8 cellular contexts compared by ENCODE assay signal in the genomic region with DNA sequence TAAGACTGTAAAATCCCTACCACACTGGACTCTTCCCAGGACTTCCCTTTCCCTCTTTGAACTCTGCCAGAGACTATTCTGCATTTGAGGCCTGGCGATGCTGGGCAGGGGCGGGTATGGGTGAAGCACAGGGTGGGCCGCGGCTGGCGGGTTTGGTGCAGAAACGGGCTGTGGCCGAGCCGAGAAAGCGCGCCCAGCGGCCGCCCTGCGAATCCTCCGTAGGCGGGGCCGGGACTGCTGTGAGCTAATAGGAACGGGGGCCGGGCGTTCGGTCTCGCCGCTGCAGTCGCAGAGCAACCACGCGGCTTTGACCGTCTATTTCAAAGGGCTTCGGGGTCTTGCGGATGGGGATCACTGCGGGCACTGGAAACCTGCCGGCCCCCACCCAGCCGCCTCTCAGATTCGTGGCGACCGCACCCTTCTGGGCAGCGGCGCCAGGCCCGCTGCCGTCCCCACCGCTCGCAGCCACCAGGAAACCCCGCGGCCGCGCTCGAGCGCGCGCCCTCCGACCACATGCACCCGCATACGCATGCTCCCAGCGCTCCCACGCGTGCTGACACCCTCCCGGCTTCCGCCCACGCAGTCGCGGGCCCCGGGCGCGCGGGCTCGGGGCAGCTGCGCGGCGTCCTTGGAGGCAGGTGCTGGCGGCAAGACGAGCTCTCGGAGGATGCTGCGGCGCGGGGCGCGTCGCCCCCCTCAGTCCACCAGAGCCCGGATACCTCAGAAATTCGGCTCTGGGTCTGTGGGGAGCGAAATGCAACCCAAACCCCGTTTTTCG. TPM values are rescaled to one million over a fixed set of nuclear protein-coding genes. Genes with fewer than 3 reads are reported as not detected.
DNase-seq lines count a peak whose midpoint lies in the region; ATAC-seq and TF ChIP-seq lines count a peak whose summit lies in the region.

No MANE protein-coding gene starts in this region.

- H3K4me2 ChIP-seq in BLaER1 treated with 17β-estradiol and CSF1 and Interleukin-3, amounts not matched to agents 10 nM and 100 nM: peak overlapping the region; percentile 82 to 98 (median 87)

- H3K27ac ChIP-seq in BLaER1 treated with 17β-estradiol and CSF1 and Interleukin-3, amounts not matched to agents 10 nM and 100 nM: peak overlapping the region; percentile 88 to 99 (median 98)
- H3K27ac ChIP-seq in right lobe of liver: peak overlapping the region; percentile 90 to 96 (median 94)

- peak overlapping the region; percentile 71 to 82 (median 76) for H3K4me3 ChIP-seq in BLaER1 treated with 17β-estradiol and CSF1 and Interleukin-3, amounts not matched to agents 10 nM and 100 nM
- peak overlapping the region; percentile 72 to 91 (median 82) for H3K4me3 ChIP-seq in right lobe of liver

- intact Hi-C loops in right lobe of liver (cut with DNase I): no loop called here

- peak; percentile 24 to 38 (median 34) for TF ChIP-seq CTCF in right lobe of liver (IDR thresholded peaks at IDR 0.05)

- peaks cover 0 to 12% (median 10%) of the 10 kb centered on the region in 11 experiments; a peak in 14 of 22 replicates for H3K9me3 ChIP-seq in BLaER1 treated with 17β-estradiol and CSF1 and Interleukin-3, amounts not matched to agents 10 nM and 100 nM (replicated peaks in 1 of 11)
- H3K9me3 ChIP-seq in right lobe of liver: no peaks in the 10 kb centered on the region

- peaks cover 49 to 61% (median 56%) of the 10 kb centered on the region in 10 experiments for H3K4me1 ChIP-seq in BLaER1 treated with 17β-estradiol and CSF1 and Interleukin-3, amounts not matched to agents 10 nM and 100 nM
- H3K4me1 ChIP-seq in right lobe of liver: peaks cover 0 to 6% (median 0%) of the 10 kb centered on the region in 4 donors

- peaks cover 0 to 7% (median 0%) of the 10 kb centered on the region in 11 experiments; a peak in 1 of 22 replicates for H3K36me3 ChIP-seq in BLaER1 treated with 17β-estradiol and CSF1 and Interleukin-3, amounts not matched to agents 10 nM and 100 nM
- H3K36me3 ChIP-seq in right lobe of liver: no peaks in the 10 kb centered on the region

- H4K20me1 ChIP-seq in BLaER1 treated with 17β-estradiol and CSF1 and Interleukin-3, amounts not matched to agents 10 nM and 100 nM: no peaks in the 10 kb centered on the region

- peak; percentile 66 to 80 for DNase-seq in NCI-H524 (lab: John Stamatoyannopoulos, UW)
- peak; percentile 81 to 86 for DNase-seq in activated CD4-positive, alpha-beta T cell treated with anti-CD3 and anti-CD28 coated beads, Interleukin-2, amount 50 U/mL, for 4 hours
- peak; percentile 40 to 90 for DNase-seq in dermis microvascular lymphatic vessel endothelial cell (ENCODE audit: low read depth in 2 of 2)
- DNase-seq in right lobe of liver: peak; percentile 90 to 92 (median 91)
- DNase-seq in stimulated activated CD4-positive, alpha-beta T cell treated with anti-CD3 and anti-CD28 coated beads, Interleukin-4, amount 100 ng/mL, for 24 hours: peak; percentile 83

- TF ChIP-seq POLR2A in GM19099 (IDR thresholded peaks at IDR 0.05; ENCODE audit: extremely low read depth, insufficient read length, low read depth) (peak; percentile 54), right lobe of liver (IDR thresholded peaks at IDR 0.05) (peak; percentile 84)

- ATAC-seq in HG03354 (IDR thresholded peaks at IDR 0.05; ENCODE audit: poor library complexity, severe bottlenecking, unreplicated experiment) (peak; percentile 60), right lobe of liver (peak; percentile 64 to 76 (median 72))

- H3K9ac ChIP-seq in BLaER1 treated with 17β-estradiol and CSF1 and Interleukin-3, amounts not matched to agents 10 nM and 100 nM: peak overlapping the region; percentile 92 to 99 (median 95)

- 0% methylated on average over 10 of the region's 81 CpGs for WGBS in right lobe of liver (ENCODE audit: insufficient coverage, low coverage, low lambda C conversion rate, missing lambda C conversion rate)

- H3K27me3 ChIP-seq in BLaER1 treated with 17β-estradiol and CSF1 and Interleukin-3, amounts not matched to agents 10 nM and 100 nM: no peaks in the 10 kb centered on the region
- no peaks in the 10 kb centered on the region for H3K27me3 ChIP-seq in right lobe of liver

RNA-seq across cellular contexts. Expression of a gene that starts 32.7 kb away (rescaled TPM):
- total RNA-seq in dermis microvascular lymphatic vessel endothelial cell: 14.1 and 14.7 TPM in 2 replicates
- total RNA-seq in right lobe of liver: 10 to 100 TPM; 15.0 to 27.0 (median 22.2) TPM

Comparison
In these comparisons a context has a peak if more than half of its experiments do, and no peak if none do; other contexts are left out.
1. Peak in every context shown above with its lines: DNase-seq, ATAC-seq, H3K4me3 ChIP-seq and H3K27ac ChIP-seq.